ENCODE assay signal across 15 cellular contexts in the genomic region with DNA sequence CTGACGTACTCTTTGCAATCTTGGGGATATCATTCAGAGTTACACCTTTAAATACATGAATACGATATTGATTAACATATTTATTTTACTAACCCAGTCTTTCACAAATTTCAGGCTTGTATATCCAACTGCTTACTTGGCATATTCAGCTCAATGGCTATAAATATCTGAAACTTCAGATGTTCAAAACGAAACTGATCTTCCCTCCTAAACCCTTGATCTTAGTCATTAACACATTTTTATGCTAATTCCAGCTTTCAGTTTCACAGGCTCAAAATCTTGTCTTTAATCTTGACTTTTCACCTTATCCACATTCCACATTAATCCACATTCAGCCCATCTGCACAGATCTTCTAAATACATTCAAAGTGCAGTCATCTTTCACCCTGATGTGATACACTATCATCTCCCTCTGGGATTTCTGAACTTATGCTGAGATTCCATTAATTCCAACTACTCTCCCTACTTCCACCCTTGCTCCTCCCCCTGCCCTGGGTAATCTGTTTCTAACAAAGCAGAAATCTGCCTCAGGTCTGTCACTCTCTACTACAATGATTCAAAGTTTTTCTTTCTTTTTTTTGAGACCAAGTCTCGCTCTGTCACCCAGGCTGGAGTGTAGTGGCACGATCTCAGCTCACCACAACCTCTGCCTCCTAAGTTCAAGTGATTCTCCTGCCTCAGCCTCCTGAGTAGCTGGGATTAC.
DNase-seq lines count a peak whose midpoint lies in the region; ATAC-seq lines count a peak whose summit lies in the region.
"Had no signal": no experiment of that assay in that cellular context is flagged by ENCODE, and none has a peak within 500 bp of the region (broad histone marks: within the 10 kb centered on the region; RNA-seq: fewer than 3 reads in every experiment).

No MANE protein-coding gene starts in this region.

- H3K36me3 Mint-ChIP-seq in activated naive CD4-positive, alpha-beta T cell treated with anti-CD3 and anti-CD28 coated beads, Interleukin-2, amount 50 U/mL, for 72 hours = no peaks in the 10 kb centered on the region
- no peaks in the 10 kb centered on the region for H3K36me3 Mint-ChIP-seq in activated CD4-positive, alpha-beta memory T cell treated with anti-CD3 and anti-CD28 coated beads, Interleukin-2, amount 10 ng/mL, durations not matched to agents 7 days and 5 days (ENCODE audit: low read depth)

- H3K27ac Mint-ChIP-seq in activated naive CD4-positive, alpha-beta T cell treated with anti-CD3 and anti-CD28 coated beads, Interleukin-2, amount 50 U/mL, for 72 hours = no peak overlapping the region
- H3K27ac Mint-ChIP-seq in activated CD4-positive, alpha-beta memory T cell treated with anti-CD3 and anti-CD28 coated beads, Interleukin-2, amount 10 ng/mL, durations not matched to agents 7 days and 5 days = no peak overlapping the region

- H3K4me3 Mint-ChIP-seq in activated CD4-positive, alpha-beta memory T cell treated with anti-CD3 and anti-CD28 coated beads, Interleukin-2, amount 10 ng/mL, durations not matched to agents 7 days and 5 days = no peak overlapping the region
- H3K4me3 Mint-ChIP-seq: activated T-cell treated with anti-CD3 and anti-CD28 coated beads, Interleukin-2, amount 50 U/mL, for 4 hours had no signal

- DNase-seq in NCI-H524 (lab: John Stamatoyannopoulos, UW) (peak; percentile 62 to 88), HuH-7.5 (ENCODE audit: low spot score) (no peak), NCI-H1436 treated with DMSO at 0.1 percent for 48 hours (lab: John Stamatoyannopoulos, UW) (no peak)
- DNase-seq in activated naive CD4-positive, alpha-beta T cell treated with anti-CD3 and anti-CD28 coated beads, Interleukin-2, amount 50 U/mL, for 72 hours (ENCODE audit: low spot score in 2 of 2) = no peak
- DNase-seq in activated CD4-positive, alpha-beta memory T cell treated with anti-CD3 and anti-CD28 coated beads, Interleukin-2, amount 10 ng/mL, durations not matched to agents 7 days and 5 days = no peak
- DNase-seq: activated T-cell treated with anti-CD3 and anti-CD28 coated beads, Interleukin-2, amount 50 U/mL, for 4 hours; brain microvascular endothelial cell; heart right ventricle; left ventricle myocardium superior; NCI-H1092; NCI-H510A; small intestine had no signal

- CTCF ChIA-PET in activated CD4-positive, alpha-beta memory T cell treated with anti-CD3 and anti-CD28 coated beads, Interleukin-2, amount 10 ng/mL, durations not matched to agents 7 days and 5 days (lab: Charles Lee) = no interaction called here

- peaks cover 0 to 3% of the 10 kb centered on the region in 2 donors for H3K9me3 Mint-ChIP-seq in activated naive CD4-positive, alpha-beta T cell treated with anti-CD3 and anti-CD28 coated beads, Interleukin-2, amount 50 U/mL, for 72 hours
- H3K9me3 Mint-ChIP-seq in activated CD4-positive, alpha-beta memory T cell treated with anti-CD3 and anti-CD28 coated beads, Interleukin-2, amount 10 ng/mL, durations not matched to agents 7 days and 5 days = no peaks in the 10 kb centered on the region
- H3K9me3 Mint-ChIP-seq: activated T-cell treated with anti-CD3 and anti-CD28 coated beads, Interleukin-2, amount 50 U/mL, for 4 hours had no signal

- ATAC-seq in GM18499 (IDR thresholded peaks at IDR 0.05; ENCODE audit: insufficient read depth, unreplicated experiment) (peak; percentile 83), GM21381 (IDR thresholded peaks at IDR 0.05; ENCODE audit: unreplicated experiment) (peak; percentile 74), HG02885 (IDR thresholded peaks at IDR 0.05; ENCODE audit: poor library complexity, unreplicated experiment) (peak; percentile 72)
- ATAC-seq in activated naive CD4-positive, alpha-beta T cell treated with anti-CD3 and anti-CD28 coated beads, Interleukin-2, amount 50 U/mL, for 72 hours = no peak
- ATAC-seq: activated T-cell treated with anti-CD3 and anti-CD28 coated beads, Interleukin-2, amount 50 U/mL, for 4 hours; heart right ventricle; left ventricle myocardium superior had no signal

- no peaks in the 10 kb centered on the region for H3K4me1 Mint-ChIP-seq in activated CD4-positive, alpha-beta memory T cell treated with anti-CD3 and anti-CD28 coated beads, Interleukin-2, amount 10 ng/mL, durations not matched to agents 7 days and 5 days

- POLR2A ChIA-PET in activated CD4-positive, alpha-beta memory T cell treated with anti-CD3 and anti-CD28 coated beads, Interleukin-2, amount 10 ng/mL, durations not matched to agents 7 days and 5 days (lab: Charles Lee) = no interaction called here

- no peaks in the 10 kb centered on the region for H3K27me3 Mint-ChIP-seq in activated CD4-positive, alpha-beta memory T cell treated with anti-CD3 and anti-CD28 coated beads, Interleukin-2, amount 10 ng/mL, durations not matched to agents 7 days and 5 days

Comparison
In these comparisons a context has a peak if more than half of its experiments do, and no peak if none do; other contexts are left out.
1. ATAC-seq: peak in GM18499 (single experiment), GM21381 (single experiment) and HG02885 (single experiment); none in activated naive CD4-positive, alpha-beta T cell treated with anti-CD3 and anti-CD28 coated beads, Interleukin-2, amount 50 U/mL, for 72 hours (0 of 2).
2. DNase-seq: peak in NCI-H524 (2 of 2); none in activated naive CD4-positive, alpha-beta T cell treated with anti-CD3 and anti-CD28 coated beads, Interleukin-2, amount 50 U/mL, for 72 hours (0 of 2), activated CD4-positive, alpha-beta memory T cell treated with anti-CD3 and anti-CD28 coated beads, Interleukin-2, amount 10 ng/mL, durations not matched to agents 7 days and 5 days (single experiment), HuH-7.5 (single experiment) and NCI-H1436 treated with DMSO at 0.1 percent for 48 hours (single experiment).